ENCODE assay signal across 1 cellular context in the genomic region with DNA sequence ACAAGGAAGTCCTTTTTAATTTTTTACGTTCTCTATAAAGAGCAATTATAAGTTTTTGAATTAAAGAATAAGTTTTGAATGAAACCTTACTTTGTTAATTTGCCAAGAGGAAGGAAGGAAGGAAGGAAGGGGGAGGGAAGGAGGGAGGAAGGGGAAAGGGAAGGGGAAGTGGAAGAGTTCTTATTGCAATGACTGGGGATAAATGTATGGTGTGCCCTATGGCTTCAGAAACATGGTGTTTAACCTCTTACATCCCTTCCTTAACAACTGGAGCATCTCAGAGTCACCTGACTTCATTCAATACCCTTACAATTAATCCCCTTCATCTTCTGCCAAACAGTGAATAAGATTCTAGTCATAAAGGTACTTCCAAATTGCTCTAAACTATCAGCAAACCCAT.
TF ChIP-seq lines count a peak whose summit lies in the region.

No MANE protein-coding gene starts in this region.

TF ChIP-seq in HCT116, 20 proteins besides CTCF, POLR2A, EP300 and RAD21:
- TF ChIP-seq FOSL1 (IDR thresholded peaks at IDR 0.05; ENCODE audit: low read depth) (peak; percentile 48; the same call in 1 of the 2 replicates), JUND (IDR thresholded peaks at IDR 0.05) (no peak)
